ENCODE assay signal across 8 cellular contexts in genomic region chr11:66592457-66593302, GRCh38.
A peak's percentile ranks its signal among the peaks of the same experiment; 100 is the strongest.
DNase-seq lines count a peak whose midpoint lies in the region; ATAC-seq lines count a peak whose summit lies in the region.

Gene CCDC87, minus strand, starts transcription at chr11:66593063. Its CDS starts 48 bp downstream, at chr11:66593015.
Gene CCS, plus strand, starts transcription at chr11:66593185. Its CDS starts 77 bp downstream, at chr11:66593262.

- ATAC-seq in GM19025 (IDR thresholded peaks at IDR 0.05; ENCODE audit: low read depth, unreplicated experiment) (peak; percentile 94), HG03280 (IDR thresholded peaks at IDR 0.05; ENCODE audit: unreplicated experiment) (peak; percentile 90)
- ATAC-seq in activated CD4-positive, CD25-positive, alpha-beta regulatory T cell treated with anti-CD3 and anti-CD28 coated beads, Interleukin-2, amount 50 U/mL, for 24 hours: peak; percentile 98 to 99

- DNase-seq in AML-193 (lab: John Stamatoyannopoulos, UW): peak; percentile 82 to 88
- peak; percentile 96 for DNase-seq in NCI-H345 (lab: John Stamatoyannopoulos, UW)
- DNase-seq in cerebellar cortex (ENCODE audit: low spot score): peak; percentile 95
- peak; percentile 90 for DNase-seq in kidney glomerular epithelial cell (lab: John Stamatoyannopoulos, UW)
- peak; percentile 97 to 98 for DNase-seq in stimulated activated CD4-positive, alpha-beta T cell treated with anti-CD3 and anti-CD28 coated beads, Interleukin-1b, Interleukin-23, amount 100 ng/mL, for 1 hour (ENCODE audit: low read depth in 2 of 2)

Comparison
In these comparisons a context has a peak if more than half of its experiments do, and no peak if none do; other contexts are left out.
1. Peak in every context shown above with its lines: DNase-seq and ATAC-seq.